23 cellular contexts compared by ENCODE assay signal in the genomic region with DNA sequence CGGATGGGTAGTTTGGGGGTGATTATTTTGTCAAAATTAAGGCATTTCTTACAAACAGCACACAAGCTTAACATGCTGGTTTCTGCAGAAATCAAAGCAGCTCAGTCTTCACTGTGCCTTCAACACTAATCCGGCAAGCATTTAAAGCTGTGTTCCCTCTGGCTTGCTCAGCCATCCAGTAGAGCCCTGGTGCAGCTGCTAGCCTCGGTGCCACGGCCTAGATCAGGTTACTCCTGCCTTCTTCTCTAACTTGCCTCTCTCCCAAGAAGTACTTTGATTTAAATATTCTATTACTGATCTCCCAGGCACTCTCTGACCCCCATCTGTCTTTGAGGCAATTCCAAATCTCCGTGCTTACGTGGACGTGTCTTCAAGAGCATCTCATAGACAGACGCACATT.
A peak's percentile ranks its signal among the peaks of the same experiment; 100 is the strongest.
DNase-seq lines count a peak whose midpoint lies in the region; ATAC-seq and TF ChIP-seq lines count a peak whose summit lies in the region.
"Had no signal": no experiment of that assay in that cellular context is flagged by ENCODE, and none has a peak within 500 bp of the region (broad histone marks: within the 10 kb centered on the region; RNA-seq: fewer than 3 reads in every experiment).

No MANE protein-coding gene starts in this region.

- no peaks in the 10 kb centered on the region for H3K9me3 ChIP-seq in BE2C
- H3K9me3 ChIP-seq: stomach, upper lobe of right lung had no signal

- H3K36me3 ChIP-seq in BE2C, result no peaks in the 10 kb centered on the region
- H3K36me3 ChIP-seq: stomach, upper lobe of right lung had no signal

- TF ChIP-seq CTCF in BE2C (IDR thresholded peaks at IDR 0.05; ENCODE audit: low read depth, low read length), result no peak

- ATAC-seq in HG03039 (IDR thresholded peaks at IDR 0.05; ENCODE audit: unreplicated experiment), result no peak
- ATAC-seq: activated CD8-positive, alpha-beta T cell treated with anti-CD3 and anti-CD28 coated beads, Interleukin-2, amount 10 ng/mL, durations not matched to agents 7 days and 5 days; HCT116; left lobe of liver; upper lobe of right lung had no signal

- peak; percentile 21 for DNase-seq in DMS 273 (lab: John Stamatoyannopoulos, UW; ENCODE audit: unreplicated experiment)
- DNase-seq in DMS 273 treated with DMSO at 0.1 percent for 48 hours (lab: John Stamatoyannopoulos, UW), result no peak
- peak; percentile 96 for DNase-seq in NCI-H82 (lab: John Stamatoyannopoulos, UW)
- DNase-seq in iPS-NIHi7 (ENCODE audit: extremely low spot score), result peak; percentile 36
- DNase-seq in skeletal muscle cell (ENCODE audit: low read depth), result peak; percentile 29
- no peak for DNase-seq in NCI-H1048 (lab: John Stamatoyannopoulos, UW)
- no peak for DNase-seq in BE2C
- DNase-seq: activated CD4-positive, CD25-positive, alpha-beta regulatory T cell; activated CD8-positive, alpha-beta T cell treated with anti-CD3 and anti-CD28 coated beads, Interleukin-2, amount 10 ng/mL, durations not matched to agents 7 days and 5 days; activated naive CD4-positive, alpha-beta T cell treated with Interleukin-2 at 50 U/mL for 16 hours; activated T-cell treated with anti-CD3 and anti-CD28 coated beads, Interleukin-2, amount 50 U/mL, for 24 hours; AML-193; caudate nucleus; dorsolateral prefrontal cortex; erythroblast; NCI-H226; stimulated activated CD4-positive, alpha-beta T cell treated with anti-CD3 and anti-CD28 coated beads, Interleukin-12 subunit alpha, Interleukin-12 subunit beta, amount 100 ng/mL, for 4 hours; stomach; upper lobe of right lung had no signal

- H3K4me1 ChIP-seq in BE2C, result no peaks in the 10 kb centered on the region
- H3K4me1 ChIP-seq: upper lobe of right lung had no signal

- H3K27me3 ChIP-seq in BE2C, result no peaks in the 10 kb centered on the region
- H3K27me3 ChIP-seq: stomach, upper lobe of right lung had no signal

- H3K4me3 ChIP-seq in skeletal muscle cell (ENCODE audit: low read depth, low read length) (no peak overlapping the region), BE2C (ENCODE audit: low read depth, low read length) (no peak overlapping the region)
- H3K4me3 ChIP-seq: dorsolateral prefrontal cortex, SK-N-MC, stomach, upper lobe of right lung had no signal

Comparison
In these comparisons a context has a peak if more than half of its experiments do, and no peak if none do; other contexts are left out.
1. DNase-seq: peak in DMS 273 (single experiment), NCI-H82 (single experiment), iPS-NIHi7 (single experiment) and skeletal muscle cell (single experiment); none in DMS 273 treated with DMSO at 0.1 percent for 48 hours (single experiment), NCI-H1048 (single experiment) and BE2C (single experiment).